7 cellular contexts compared by ENCODE assay signal in the genomic region with DNA sequence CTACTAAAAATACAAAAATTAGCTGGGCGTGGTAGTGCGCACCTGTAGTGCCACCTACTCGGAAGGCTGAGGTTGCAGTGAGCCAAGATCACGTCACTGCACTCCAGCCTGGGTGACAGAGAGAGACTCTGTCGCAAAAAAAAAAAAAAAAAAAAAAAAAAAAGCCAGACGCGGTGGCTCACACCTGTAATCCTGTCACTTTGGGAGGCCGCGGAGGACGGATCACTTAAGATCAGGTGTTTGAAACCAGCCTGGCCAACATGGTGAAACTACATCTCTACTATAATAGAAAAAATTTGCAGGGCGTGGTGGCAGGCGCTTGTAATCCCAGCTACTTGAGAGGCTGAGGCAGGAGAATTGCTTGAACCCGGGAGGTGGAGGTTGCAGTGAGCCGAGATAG. TPM values are rescaled to one million over a fixed set of nuclear protein-coding genes. Genes with fewer than 3 reads are reported as not detected.
DNase-seq lines count a peak whose midpoint lies in the region; ATAC-seq and TF ChIP-seq lines count a peak whose summit lies in the region.
"Not testable (repeated sequence)": the region's sequence is repeated elsewhere in the genome, so short reads cannot be mapped to it uniquely, and the experiment has no call there.

No MANE protein-coding gene starts in this region.

- in situ Hi-C loops in gastrocnemius medialis (cut with MboI; ENCODE audit: low sequenced_read_pairs in 4 of 4) = loop anchor here in 2 of 4 donors (10.0 to 25.0 kb wide), 3 partner anchors 75 to 472 kb away; a partner anchor contains a TSS

- H3K27ac ChIP-seq in DND-41 (ENCODE audit: low read length); mesendoderm (ENCODE audit: low read depth, low read length): not testable (repeated sequence)
- H3K27ac ChIP-seq in KOPT-K1 (ENCODE audit: low read depth, low read length, poor library complexity, severe bottlenecking) (peak overlapping the region; percentile 95), dorsolateral prefrontal cortex (peak overlapping the region in 2 of 59 donors; percentile 81 to 94), gastrocnemius medialis (peak overlapping the region; percentile 87 to 99 (median 92))

- peaks cover 21% of the 10 kb centered on the region for H3K36me3 ChIP-seq in DND-41 (ENCODE audit: insufficient read depth, low read length)
- H3K36me3 ChIP-seq in KOPT-K1 (ENCODE audit: insufficient read depth, low read length) = peaks cover 24% of the 10 kb centered on the region
- H3K36me3 ChIP-seq in mesendoderm (ENCODE audit: control insufficient read depth, insufficient read depth, low read length) = not testable (repeated sequence)
- peaks cover 0 to 20% of the 10 kb centered on the region in 2 donors for H3K36me3 ChIP-seq in gastrocnemius medialis

- intact Hi-C loops in activated T-helper 2 cell treated with anti-CD3 and anti-CD28 coated beads, Interferon-gamma antibody, Interleukin-2, Interleukin-4, amounts not matched to agents 10 μg/mL and 5 μg/mL and 100 μg/mL, durations not matched to agents 14 hours and 24 hours and 36 hours (cut with micrococcal nuclease) = loop anchor here (2.0 to 10.0 kb wide), 3 partner anchors 155 to 995 kb away; a partner anchor contains a TSS
- intact Hi-C loops in dorsolateral prefrontal cortex (cut with DNase I) = loop anchor here (2.0 to 5.0 kb wide), 4 partner anchors 81 to 158 kb away; a partner anchor contains a TSS
- intact Hi-C loops in gastrocnemius medialis (cut with DNase I; ENCODE audit: low total_unique reads) = loop anchor here (2.0 to 10.0 kb wide), 3 partner anchors 81 to 465 kb away; a partner anchor contains a TSS

- not testable (repeated sequence) for TF ChIP-seq POLR2A in gastrocnemius medialis (IDR thresholded peaks at IDR 0.05)

- H3K18ac ChIP-seq in mesendoderm (ENCODE audit: low read length) = not testable (repeated sequence)

- peak overlapping the region; percentile 98 for H3K27ac Mint-ChIP-seq in T-helper 17 cell
- not testable (repeated sequence) for H3K27ac Mint-ChIP-seq in activated T-helper 2 cell treated with anti-CD3 and anti-CD28 coated beads, Interferon-gamma antibody, Interleukin-2, Interleukin-4, amounts not matched to agents 10 μg/mL and 5 μg/mL and 100 μg/mL, durations not matched to agents 14 hours and 24 hours and 36 hours

- H3K4me1 Mint-ChIP-seq in T-helper 17 cell = peaks cover 31% of the 10 kb centered on the region
- peaks cover 42% of the 10 kb centered on the region for H3K4me1 Mint-ChIP-seq in activated T-helper 2 cell treated with anti-CD3 and anti-CD28 coated beads, Interferon-gamma antibody, Interleukin-2, Interleukin-4, amounts not matched to agents 10 μg/mL and 5 μg/mL and 100 μg/mL, durations not matched to agents 14 hours and 24 hours and 36 hours (ENCODE audit: low read depth)

- WGBS in mesendoderm (ENCODE audit: extremely low coverage, insufficient coverage, low lambda C conversion rate) = no CpG with 5 or more reads among the region's 14 CpGs

- H2BK120ac ChIP-seq in mesendoderm (ENCODE audit: low read depth, low read length) = peak overlapping the region; percentile 18

- H4K5ac ChIP-seq in mesendoderm (ENCODE audit: low read length) = not testable (repeated sequence)

- not testable (repeated sequence) for H2AFZ ChIP-seq in DND-41 (ENCODE audit: low read depth, low read length)

- not testable (repeated sequence) for H2BK5ac ChIP-seq in mesendoderm (ENCODE audit: low read length)

- not testable (repeated sequence) for H2BK15ac ChIP-seq in mesendoderm (replicated peaks; ENCODE audit: low read depth)

- not testable (repeated sequence) for H3K23ac ChIP-seq in mesendoderm (ENCODE audit: low read length)

- H3K79me1 ChIP-seq in mesendoderm (ENCODE audit: low read length) = not testable (repeated sequence)

- peak overlapping the region; percentile 94; the same call in 1 of the 2 replicates for H3K9ac ChIP-seq in DND-41 (ENCODE audit: low read depth, low read length)
- not testable (repeated sequence) for H3K9ac ChIP-seq in mesendoderm (ENCODE audit: low read length)

- H3K4me2 ChIP-seq in DND-41 (ENCODE audit: insufficient read depth, low read length) = peak overlapping the region; percentile 77
- not testable (repeated sequence) for H3K4me2 ChIP-seq in mesendoderm (ENCODE audit: low read length)

- not testable (repeated sequence) for ATAC-seq in DND-41 (ENCODE audit: insufficient read depth, low read depth); T-helper 17 cell; gastrocnemius medialis

- not testable (repeated sequence) for H3K27me3 ChIP-seq in DND-41 (ENCODE audit: insufficient read depth, low read length, poor library complexity); dorsolateral prefrontal cortex; mesendoderm (ENCODE audit: insufficient read depth, low read length, poor library complexity); gastrocnemius medialis

- TF ChIP-seq CTCF in DND-41 (IDR thresholded peaks at IDR 0.05; ENCODE audit: borderline replicate concordance, extremely low read depth, low read length, poor library complexity, severe bottlenecking); dorsolateral prefrontal cortex (IDR thresholded peaks at IDR 0.05 in 54 of 56, conservative IDR thresholded peaks at IDR 0.05 in 2 of 56; ENCODE audit: low read depth in 1 of 56, partially characterized antibody in 56 of 56); gastrocnemius medialis (IDR thresholded peaks at IDR 0.05 in 4 of 5, conservative IDR thresholded peaks at IDR 0.05 in 1 of 5): not testable (repeated sequence)

- not testable (repeated sequence) for H4K20me1 ChIP-seq in DND-41 (ENCODE audit: insufficient read depth, low read length)

- not testable (repeated sequence) for H3K36me3 Mint-ChIP-seq in T-helper 17 cell (ENCODE audit: low read depth)
- H3K36me3 Mint-ChIP-seq in activated T-helper 2 cell treated with anti-CD3 and anti-CD28 coated beads, Interferon-gamma antibody, Interleukin-2, Interleukin-4, amounts not matched to agents 10 μg/mL and 5 μg/mL and 100 μg/mL, durations not matched to agents 14 hours and 24 hours and 36 hours (ENCODE audit: low read depth) = peaks cover 30% of the 10 kb centered on the region

- not testable (repeated sequence) for H3K9me3 Mint-ChIP-seq in activated T-helper 2 cell treated with anti-CD3 and anti-CD28 coated beads, Interferon-gamma antibody, Interleukin-2, Interleukin-4, amounts not matched to agents 10 μg/mL and 5 μg/mL and 100 μg/mL, durations not matched to agents 14 hours and 24 hours and 36 hours

- H3K4me3 ChIP-seq in DND-41 (ENCODE audit: low read depth in 1 of 2, low read length in 2 of 2) = peak overlapping the region in 1 of 2 experiments; percentile 97; a peak in 1 of 4 replicates
- H3K4me3 ChIP-seq in dorsolateral prefrontal cortex = peak overlapping the region in 42 of 59 donors; percentile 64 to 97 (median 84)
- H3K4me3 ChIP-seq in mesendoderm (ENCODE audit: low read length) = not testable (repeated sequence)
- peak overlapping the region in 3 of 4 donors; percentile 73 to 86 (median 74) for H3K4me3 ChIP-seq in gastrocnemius medialis

- peaks cover 43% of the 10 kb centered on the region for H3K4me1 ChIP-seq in DND-41 (ENCODE audit: insufficient read depth, low read length)
- not testable (repeated sequence) for H3K4me1 ChIP-seq in mesendoderm (ENCODE audit: control insufficient read depth, low read depth, low read length)
- peaks cover 22 to 24% of the 10 kb centered on the region in 2 donors for H3K4me1 ChIP-seq in gastrocnemius medialis

- H3K56ac ChIP-seq in mesendoderm (ENCODE audit: low read length) = not testable (repeated sequence)

- H3K79me2 ChIP-seq in DND-41 (ENCODE audit: insufficient read depth, low read length) = peaks cover 50% of the 10 kb centered on the region
- H3K79me2 ChIP-seq in mesendoderm (ENCODE audit: control insufficient read depth, insufficient read depth, low read length) = not testable (repeated sequence)

- H3K4me3 Mint-ChIP-seq in T-helper 17 cell = peak overlapping the region; percentile 94
- peak overlapping the region; percentile 96 for H3K4me3 Mint-ChIP-seq in activated T-helper 2 cell treated with anti-CD3 and anti-CD28 coated beads, Interferon-gamma antibody, Interleukin-2, Interleukin-4, amounts not matched to agents 10 μg/mL and 5 μg/mL and 100 μg/mL, durations not matched to agents 14 hours and 24 hours and 36 hours (ENCODE audit: low read depth)

- not testable (repeated sequence) for DNase-seq in DND-41; T-helper 17 cell; activated T-helper 2 cell treated with anti-CD3 and anti-CD28 coated beads, Interferon-gamma antibody, Interleukin-2, Interleukin-4, amounts not matched to agents 10 μg/mL and 5 μg/mL and 100 μg/mL, durations not matched to agents 14 hours and 24 hours and 36 hours (ENCODE audit: low spot score); dorsolateral prefrontal cortex; mesendoderm; gastrocnemius medialis

- not testable (repeated sequence) for H3K27me3 Mint-ChIP-seq in T-helper 17 cell; activated T-helper 2 cell treated with anti-CD3 and anti-CD28 coated beads, Interferon-gamma antibody, Interleukin-2, Interleukin-4, amounts not matched to agents 10 μg/mL and 5 μg/mL and 100 μg/mL, durations not matched to agents 14 hours and 24 hours and 36 hours (ENCODE audit: low read depth)

- not testable (repeated sequence) for H4K8ac ChIP-seq in mesendoderm (ENCODE audit: low read depth, low read length)

- not testable (repeated sequence) for H3K9me3 ChIP-seq in DND-41 (ENCODE audit: insufficient read depth, low read length, severe bottlenecking); KOPT-K1 (ENCODE audit: insufficient read depth, low read length, poor library complexity, severe bottlenecking); T-helper 17 cell (ENCODE audit: control insufficient read depth, low read length, poor library complexity, severe bottlenecking); gastrocnemius medialis

- not testable (repeated sequence) for H2AK5ac ChIP-seq in mesendoderm (ENCODE audit: low read length)

- not testable (repeated sequence) for H3K4ac ChIP-seq in mesendoderm (ENCODE audit: low read depth, low read length)

RNA-seq across cellular contexts. Expression of a gene that starts 1.2 kb away (rescaled TPM):
- total RNA-seq in T-helper 17 cell (10 to 100 TPM; 28.0 to 28.2 TPM), dorsolateral prefrontal cortex (100 to 1,000 TPM in 1 of 120 experiments, 10 to 100 TPM in 119; 46.8 to 107 (median 78.1) TPM), gastrocnemius medialis (100 to 1,000 TPM in 1 of 4 donors, 10 to 100 TPM in 3; 66.4 to 139 (median 83.2) TPM)
- 55.3 and 59.1 TPM in 2 replicates for total RNA-seq in activated T-helper 2 cell treated with anti-CD3 and anti-CD28 coated beads, Interferon-gamma antibody, Interleukin-2, Interleukin-4, amounts not matched to agents 10 μg/mL and 5 μg/mL and 100 μg/mL, durations not matched to agents 14 hours and 24 hours and 36 hours
- 38.7 TPM for polyA plus RNA-seq in mesendoderm (2013, experiment 1 of 2)
- 39.7 TPM for polyA plus RNA-seq in mesendoderm (2013, experiment 2 of 2)

RNA-seq across cellular contexts. Expression of a gene that starts 26.0 kb away (rescaled TPM):
- total RNA-seq in T-helper 17 cell (1 to 10 TPM; 2.2 to 3.6 TPM), dorsolateral prefrontal cortex (100 to 1,000 TPM in 2 of 120 experiments, 10 to 100 TPM in 118; 34.1 to 116 (median 63.6) TPM), gastrocnemius medialis (1 to 10 TPM in 3 of 4 donors, under 1 TPM in 1; 0.51 to 2.7 (median 2.4) TPM)
- 45.9 and 50.3 TPM in 2 replicates for total RNA-seq in activated T-helper 2 cell treated with anti-CD3 and anti-CD28 coated beads, Interferon-gamma antibody, Interleukin-2, Interleukin-4, amounts not matched to agents 10 μg/mL and 5 μg/mL and 100 μg/mL, durations not matched to agents 14 hours and 24 hours and 36 hours
- 9.6 TPM for polyA plus RNA-seq in mesendoderm (2013, experiment 1 of 2)
- 10.6 TPM for polyA plus RNA-seq in mesendoderm (2013, experiment 2 of 2)

Comparison
In these comparisons a context has a peak if more than half of its experiments do, and no peak if none do; other contexts are left out.
1. RNA of a gene that starts 26.0 kb away (total RNA-seq): 34.1 to 116 TPM in dorsolateral prefrontal cortex and 45.9 to 50.3 TPM in activated T-helper 2 cell treated with anti-CD3 and anti-CD28 coated beads, Interferon-gamma antibody, Interleukin-2, Interleukin-4, amounts not matched to agents 10 μg/mL and 5 μg/mL and 100 μg/mL, durations not matched to agents 14 hours and 24 hours and 36 hours; 2.2 to 3.6 TPM in T-helper 17 cell and 0.51 to 2.7 TPM in gastrocnemius medialis; every median in the first group is over 4 times any median in the second.